In genomic region chr2:175062787-175063585, GRCh38 we compare ENCODE assay signal across 22 cellular contexts. TPM values are rescaled to one million over a fixed set of nuclear protein-coding genes. Genes with fewer than 3 reads are reported as not detected.
DNase-seq lines count a peak whose midpoint lies in the region; ATAC-seq and TF ChIP-seq lines count a peak whose summit lies in the region.
"Had no signal": no experiment of that assay in that cellular context is flagged by ENCODE, and none has a peak within 500 bp of the region (broad histone marks: within the 10 kb centered on the region; RNA-seq: fewer than 3 reads in every experiment).

No MANE protein-coding gene starts in this region.

- POLR2A ChIA-PET in OCI-LY7 (lab: Charles Lee) = interaction anchor here (2.0 kb wide), 1 partner anchor 15 kb away, joined by 6 read pairs; no protein-coding TSS in a partner anchor

- H3K79me2 ChIP-seq in GM23338 (replicated peaks; ENCODE audit: insufficient read depth) (no peaks in the 10 kb centered on the region), OCI-LY7 (ENCODE audit: insufficient read depth, low read depth, low read length) (no peaks in the 10 kb centered on the region)

- H3K27me3 Mint-ChIP-seq in GM23338 (ENCODE audit: insufficient read depth, low read depth, poor library complexity) = no peaks in the 10 kb centered on the region
- no peaks in the 10 kb centered on the region for H3K27me3 Mint-ChIP-seq in effector memory CD8-positive, alpha-beta T cell
- H3K27me3 Mint-ChIP-seq: activated naive CD8-positive, alpha-beta T cell treated with anti-CD3 and anti-CD28 coated beads for 36 hours had no signal

- H3K27me3 ChIP-seq in GM23338 (ENCODE audit: insufficient read depth) = no peaks in the 10 kb centered on the region
- no peaks in the 10 kb centered on the region for H3K27me3 ChIP-seq in foreskin keratinocyte
- H3K27me3 ChIP-seq: thyroid gland had no signal

- peaks cover 23% of the 10 kb centered on the region; the same call in 2 of the 3 replicates for H3K36me3 Mint-ChIP-seq in GM23338 (ENCODE audit: low read depth)
- no peaks in the 10 kb centered on the region for H3K36me3 Mint-ChIP-seq in effector memory CD8-positive, alpha-beta T cell (ENCODE audit: insufficient read depth)

- no TSS peak for BruUV-seq in OCI-LY7 (replicated peaks; lab: Mats Ljungman, UMichigan)

- intact Hi-C loops in OCI-LY7 (cut with micrococcal nuclease; ENCODE audit: unreplicated experiment) = no loop called here

- H3K4me3 ChIP-seq in GM23338 (no peak overlapping the region), OCI-LY7 (ENCODE audit: low read depth, low read length, poor library complexity, severe bottlenecking) (no peak overlapping the region)
- H3K4me3 ChIP-seq: smooth muscle cell, thyroid gland had no signal

- H3K36me3 ChIP-seq in GM23338 (ENCODE audit: insufficient read depth) = peaks cover 8% of the 10 kb centered on the region; the same call in 1 of the 2 replicates
- peaks cover 33% of the 10 kb centered on the region for H3K36me3 ChIP-seq in OCI-LY7 (ENCODE audit: insufficient read depth, low read length)
- H3K36me3 ChIP-seq: thyroid gland had no signal

- H3K9me3 Mint-ChIP-seq in GM23338 = peaks cover 11% of the 10 kb centered on the region; the same call in 1 of the 3 replicates
- no peaks in the 10 kb centered on the region for H3K9me3 Mint-ChIP-seq in effector memory CD8-positive, alpha-beta T cell
- H3K9me3 Mint-ChIP-seq: activated naive CD8-positive, alpha-beta T cell treated with anti-CD3 and anti-CD28 coated beads for 36 hours; activated T-helper 2 cell treated with anti-CD3 and anti-CD28 coated beads, Interferon-gamma antibody, Interleukin-2, Interleukin-4, amounts not matched to agents 10 μg/mL and 5 μg/mL and 100 μg/mL, durations not matched to agents 14 hours and 24 hours and 36 hours; CD8-positive, alpha-beta T cell had no signal

- H3K4me1 ChIP-seq in GM23338 (ENCODE audit: insufficient read depth) = 0 out of 2 replicates have a peak, but pooled peaks cover 2% of the 10 kb centered on the region
- no peaks in the 10 kb centered on the region for H3K4me1 ChIP-seq in OCI-LY7 (ENCODE audit: insufficient read depth, low read length, poor library complexity, severe bottlenecking)
- peaks cover 4% of the 10 kb centered on the region for H3K4me1 ChIP-seq in foreskin keratinocyte
- H3K4me1 ChIP-seq: thyroid gland had no signal

- H4K20me1 ChIP-seq in GM23338 (replicated peaks; ENCODE audit: insufficient read depth) = no peaks in the 10 kb centered on the region
- H4K20me1 ChIP-seq in OCI-LY7 (ENCODE audit: insufficient read depth, low read length) = no peaks in the 10 kb centered on the region

- ATAC-seq in GM23338 (peak; percentile 40; the same call in 2 of the 3 replicates), foreskin keratinocyte (peak; percentile 59)
- no peak for ATAC-seq in effector memory CD8-positive, alpha-beta T cell (replicated peaks)
- ATAC-seq: CD8-positive, alpha-beta T cell; SK-N-SH treated with all-trans-retinoic acid at 6 μM for 48 hours had no signal

- H2AFZ ChIP-seq in GM23338 (no peak overlapping the region), OCI-LY7 (ENCODE audit: low read length) (no peak overlapping the region)

- no peaks in the 10 kb centered on the region; the same call in 1 of the 2 replicates for H3K9me2 ChIP-seq in GM23338 (ENCODE audit: insufficient read depth)
- H3K9me2 ChIP-seq in OCI-LY7 (ENCODE audit: insufficient read depth, low read length) = no peaks in the 10 kb centered on the region

- TF ChIP-seq CTCF in GM23338 (conservative IDR thresholded peaks at IDR 0.05; ENCODE audit: low read depth in 2 of 2) = no peak
- TF ChIP-seq CTCF in OCI-LY7 (conservative IDR thresholded peaks at IDR 0.05; ENCODE audit: low read length) = no peak
- no peak for TF ChIP-seq CTCF in foreskin keratinocyte (conservative IDR thresholded peaks at IDR 0.05)

- H3K4me3 Mint-ChIP-seq in GM23338 = no peak overlapping the region
- H3K4me3 Mint-ChIP-seq in effector memory CD8-positive, alpha-beta T cell = no peak overlapping the region
- H3K4me3 Mint-ChIP-seq: activated naive CD8-positive, alpha-beta T cell treated with anti-CD3 and anti-CD28 coated beads for 36 hours; CD8-positive, alpha-beta T cell had no signal

- CTCF ChIA-PET in OCI-LY7 (lab: Charles Lee; ENCODE audit: unreplicated experiment) = no interaction called here

- no peak overlapping the region for H3K27ac Mint-ChIP-seq in GM23338
- H3K27ac Mint-ChIP-seq in effector memory CD8-positive, alpha-beta T cell = no peak overlapping the region
- H3K27ac Mint-ChIP-seq: activated naive CD8-positive, alpha-beta T cell treated with anti-CD3 and anti-CD28 coated beads for 36 hours; activated T-helper 2 cell treated with anti-CD3 and anti-CD28 coated beads, Interferon-gamma antibody, Interleukin-2, Interleukin-4, amounts not matched to agents 10 μg/mL and 5 μg/mL and 100 μg/mL, durations not matched to agents 14 hours and 24 hours and 36 hours; CD8-positive, alpha-beta T cell had no signal

- H3K4me2 ChIP-seq in GM23338 = no peak overlapping the region
- H3K4me2 ChIP-seq in OCI-LY7 (ENCODE audit: low read length) = no peak overlapping the region
- H3K4me2 ChIP-seq: smooth muscle cell had no signal

- H3K9me3 ChIP-seq in OCI-LY7 (ENCODE audit: low read length) = peaks cover 17% of the 10 kb centered on the region
- H3K9me3 ChIP-seq: thyroid gland had no signal

- peaks cover 4% of the 10 kb centered on the region; the same call in 2 of the 3 replicates for H3K4me1 Mint-ChIP-seq in GM23338
- peaks cover 3 to 7% of the 10 kb centered on the region in 2 donors for H3K4me1 Mint-ChIP-seq in effector memory CD8-positive, alpha-beta T cell (ENCODE audit: low read depth in 2 of 2)

- no peak overlapping the region for H3K27ac ChIP-seq in GM23338 (ENCODE audit: low read depth)
- H3K27ac ChIP-seq in OCI-LY7 (ENCODE audit: low read depth, low read length, poor library complexity, severe bottlenecking) = no peak overlapping the region
- H3K27ac ChIP-seq in foreskin keratinocyte = no peak overlapping the region
- H3K27ac ChIP-seq: HL-60, RWPE1, thyroid gland had no signal

- DNase-seq in DMS153 treated with DMSO at 0.1 percent for 48 hours (lab: John Stamatoyannopoulos, UW; ENCODE audit: unreplicated experiment) (peak; percentile 31), GM23338 (ENCODE audit: low spot score) (peak; percentile 58), OCI-LY7 (ENCODE audit: low spot score) (peak; percentile 65), foreskin keratinocyte (peak in 1 of 2 donors; percentile 35), NOMO-1 (lab: John Stamatoyannopoulos, UW; ENCODE audit: unreplicated experiment in 2 of 2) (no peak)
- no peak for DNase-seq in effector memory CD8-positive, alpha-beta T cell
- DNase-seq in activated effector memory CD4-positive, alpha-beta T cell treated with Interleukin-2 at 50 U/mL for 16 hours = no peak
- DNase-seq: activated CD4-positive, alpha-beta T cell treated with anti-CD3 and anti-CD28 coated beads, Interleukin-2, amount 50 U/mL, for 1 hour; activated naive CD8-positive, alpha-beta T cell treated with anti-CD3 and anti-CD28 coated beads for 36 hours; CD8-positive, alpha-beta T cell; effector CD4-positive, alpha-beta T cell; kidney glomerular epithelial cell; NCI-H146; NCI-H345; stimulated activated CD4-positive, alpha-beta T cell treated with anti-CD3 and anti-CD28 coated beads, Interleukin-2, amount 100 ng/mL, for 48 hours; stimulated activated naive CD4-positive, alpha-beta T cell; thyroid gland had no signal

- H3F3A ChIP-seq in GM23338 (replicated peaks; ENCODE audit: low read depth) = no peaks in the 10 kb centered on the region

TF ChIP-seq in GM23338, 12 proteins besides CTCF, POLR2A, EP300 and RAD21 (continues in another document):
- TF ChIP-seq STAT1 (IDR thresholded peaks at IDR 0.05; ENCODE audit: unreplicated experiment) (no peak), POLR2AphosphoS5 (IDR thresholded peaks at IDR 0.05; ENCODE audit: low read depth) (no peak), JUNB (IDR thresholded peaks at IDR 0.05; ENCODE audit: unreplicated experiment) (no peak)

RNA-seq across cellular contexts. Expression of gene CHN1, which starts 57.8 kb away (rescaled TPM):
- 30.2 and 36.5 TPM in 2 replicates for total RNA-seq in GM23338 (2014; rRNA removed; shearing (Covaris generic))
- 26.3 and 28.1 TPM in 2 replicates for polyA plus RNA-seq in GM23338 (2016; fragmentation: Nextera tagmentation; extraction: Ambion mirVana)
- 0.44 TPM in 1 of 2 replicates, not detected in the other for total RNA-seq in OCI-LY7 (2014; rRNA removed; shearing (Covaris generic))
- not detected in 2 replicates for total RNA-seq in OCI-LY7 (2022)
- total RNA-seq in foreskin keratinocyte = 0.42 and 0.75 TPM in 2 replicates
- polyA plus RNA-seq in foreskin keratinocyte = 0.47 and 0.48 TPM in 2 replicates

Comparison
In these comparisons a context has a peak if more than half of its experiments do, and no peak if none do; other contexts are left out.
1. DNase-seq: peak in DMS153 treated with DMSO at 0.1 percent for 48 hours (single experiment), GM23338 (single experiment) and OCI-LY7 (single experiment); none in NOMO-1 (0 of 2), effector memory CD8-positive, alpha-beta T cell (0 of 3) and activated effector memory CD4-positive, alpha-beta T cell treated with Interleukin-2 at 50 U/mL for 16 hours (single experiment).
2. RNA of gene CHN1, which starts 57.8 kb away (total RNA-seq): 30.2 to 36.5 TPM in GM23338; 0.44 TPM in OCI-LY7 and 0.42 to 0.75 TPM in foreskin keratinocyte; every median in the first group is over 10 times any median in the second.